Comparison of ENCODE assay signal across 9 cellular contexts in genomic region chr10:70537398-70538194, GRCh38. TPM values are rescaled to one million over a fixed set of nuclear protein-coding genes. Genes with fewer than 3 reads are reported as not detected.
DNase-seq lines count a peak whose midpoint lies in the region; ATAC-seq, FAIRE-seq and TF ChIP-seq lines count a peak whose summit lies in the region.
"Had no signal": no experiment of that assay in that cellular context is flagged by ENCODE, and none has a peak within 500 bp of the region (broad histone marks: within the 10 kb centered on the region; RNA-seq: fewer than 3 reads in every experiment).

No MANE protein-coding gene starts in this region.

- peak overlapping the region; percentile 22 for H3K4me2 ChIP-seq in HepG2 (ENCODE audit: low read depth, low read length)

- no peak overlapping the region for H2AFZ ChIP-seq in HepG2 (ENCODE audit: low read length)

- H3K27me3 ChIP-seq in HepG2 (ENCODE audit: control insufficient read depth in 1 of 2, insufficient read depth in 2 of 2, low read length in 2 of 2) = peaks cover 6 to 34% of the 10 kb centered on the region in 2 experiments; a peak in 3 of 5 replicates

- no peaks in the 10 kb centered on the region for H3K9me3 Mint-ChIP-seq in HFFc6
- H3K9me3 Mint-ChIP-seq in activated T-helper 17 cell treated with anti-CD3 and anti-CD28 coated beads, Interleukin-2, amount 50 U/mL, for 72 hours = no peaks in the 10 kb centered on the region
- H3K9me3 Mint-ChIP-seq: stimulated activated naive CD8-positive, alpha-beta T cell treated with anti-CD3 and anti-CD28 coated beads, Interleukin-15, Interleukin-2, amounts not matched to agents 100 ng/mL and 50 ng/mL, for 24 hours had no signal

- TF ChIP-seq CTCF in HFFc6 (IDR thresholded peaks at IDR 0.05) = peak; percentile 55; the same call in 1 of the 2 replicates
- TF ChIP-seq CTCF in HepG2 (CRISPR knock-in tag; IDR thresholded peaks at IDR 0.05) = peak; percentile 63

- H3K4me3 ChIP-seq in HepG2 (replicated peaks in 1 of 3; ENCODE audit: insufficient read depth in 1 of 3, low read depth in 2 of 3, low read length in 3 of 3) = peak overlapping the region in 1 of 3 experiments; percentile 45; a peak in 1 of 6 replicates

- TF ChIP-seq EP300 in HepG2 (IDR thresholded peaks at IDR 0.05; ENCODE audit: low read depth in 2 of 2, low read length in 2 of 2) (no peak), HepG2 (CRISPR knock-in tag; IDR thresholded peaks at IDR 0.05; ENCODE audit: borderline replicate concordance) (no peak)

- no peaks in the 10 kb centered on the region for H3K9me3 ChIP-seq in HepG2 (ENCODE audit: low read length)

- no TSS peak for BruUV-seq in HepG2 (replicated peaks; lab: Mats Ljungman, UMichigan)

- H4K20me1 ChIP-seq in HepG2 (ENCODE audit: insufficient read depth, low read length) = no peaks in the 10 kb centered on the region

- ATAC-seq in activated T-helper 17 cell treated with anti-CD3 and anti-CD28 coated beads, Interleukin-2, amount 50 U/mL, for 72 hours (replicated peaks) = peak; percentile 35
- ATAC-seq in HepG2 = peak; percentile 74

- in situ Hi-C loops in HepG2 (cut with HindIII; ENCODE audit: extremely low pct_ligation_motif_present, low pct_unique_long_range_greater_than_20kb) = loop anchor here (5.0 kb wide), 1 partner anchor 75 kb away; no protein-coding TSS in a partner anchor

- no peak for FAIRE-seq in HepG2 (lab: Jason Lieb, UNC)

- 14% methylated on average over 9 of the region's 15 CpGs for WGBS in HepG2 (ENCODE audit: low lambda C conversion rate)

- TF ChIP-seq RAD21 in HepG2 (CRISPR knock-in tag; IDR thresholded peaks at IDR 0.05) = no peak

- H3K79me2 ChIP-seq in HepG2 (ENCODE audit: insufficient read depth, low read length) = no peaks in the 10 kb centered on the region

- H3K36me3 Mint-ChIP-seq in HFFc6 (ENCODE audit: low read depth) = no peaks in the 10 kb centered on the region
- no peaks in the 10 kb centered on the region for H3K36me3 Mint-ChIP-seq in activated T-helper 17 cell treated with anti-CD3 and anti-CD28 coated beads, Interleukin-2, amount 50 U/mL, for 72 hours (ENCODE audit: low read depth)

- intact Hi-C loops in HepG2 (cut with micrococcal nuclease; ENCODE audit: unreplicated experiment) = no loop called here

- H3K4me3 Mint-ChIP-seq in HFFc6 = no peak overlapping the region
- H3K4me3 Mint-ChIP-seq in activated T-helper 17 cell treated with anti-CD3 and anti-CD28 coated beads, Interleukin-2, amount 50 U/mL, for 72 hours = no peak overlapping the region
- H3K4me3 Mint-ChIP-seq: stimulated activated naive CD8-positive, alpha-beta T cell treated with anti-CD3 and anti-CD28 coated beads, Interleukin-15, Interleukin-2, amounts not matched to agents 100 ng/mL and 50 ng/mL, for 24 hours had no signal

- H3K27ac ChIP-seq in HepG2 (ENCODE audit: extremely low read length, insufficient read depth, low read length) (no peak overlapping the region), caudate nucleus (ENCODE audit: low read depth, low read length) (no peak overlapping the region)

- TF ChIP-seq POLR2A in HepG2 (IDR thresholded peaks at IDR 0.05; ENCODE audit: insufficient read depth in 1 of 2, low read depth in 2 of 2, low read length in 2 of 2) = no peak

- DNase-seq in COLO668 (lab: John Stamatoyannopoulos, UW; ENCODE audit: unreplicated experiment) (peak; percentile 36), HFFc6 (no peak), HepG2 (ENCODE audit: low spot score) (peak; percentile 31), AG08395 (ENCODE audit: low spot score) (no peak), middle frontal gyrus (ENCODE audit: extremely low spot score, low spot score) (no peak), caudate nucleus (lab: John Stamatoyannopoulos, UW) (no peak), cerebellum (ENCODE audit: low spot score) (no peak)

- H3K36me3 ChIP-seq in HepG2 (replicated peaks in 1 of 2; ENCODE audit: control insufficient read depth in 1 of 2, insufficient read depth in 2 of 2, low read length in 2 of 2) = no peaks in the 10 kb centered on the region

- no peaks in the 10 kb centered on the region for H3K4me1 Mint-ChIP-seq in HFFc6 (ENCODE audit: low read depth)
- no peaks in the 10 kb centered on the region for H3K4me1 Mint-ChIP-seq in activated T-helper 17 cell treated with anti-CD3 and anti-CD28 coated beads, Interleukin-2, amount 50 U/mL, for 72 hours

- no peak overlapping the region for H3K9ac ChIP-seq in HepG2 (ENCODE audit: insufficient read depth, low read depth, low read length)

- CTCF ChIA-PET in HepG2 (lab: Yijun Ruan, JAX; ENCODE audit: low intra/inter-chr PET ratio, low total read pairs) = interaction anchor here (1.1 kb wide), 1 partner anchor 76 kb away, joined by 6 read pairs; no protein-coding TSS in a partner anchor

- H3K4me1 ChIP-seq in HepG2 (ENCODE audit: insufficient read depth, low read length) = peaks cover 15% of the 10 kb centered on the region

- no peak overlapping the region for H3K27ac Mint-ChIP-seq in HFFc6
- no peak overlapping the region for H3K27ac Mint-ChIP-seq in activated T-helper 17 cell treated with anti-CD3 and anti-CD28 coated beads, Interleukin-2, amount 50 U/mL, for 72 hours
- H3K27ac Mint-ChIP-seq: stimulated activated naive CD8-positive, alpha-beta T cell treated with anti-CD3 and anti-CD28 coated beads, Interleukin-15, Interleukin-2, amounts not matched to agents 100 ng/mL and 50 ng/mL, for 24 hours had no signal

- POLR2A ChIA-PET in HepG2 (lab: Yijun Ruan, JAX) = no interaction called here

- H3K27me3 Mint-ChIP-seq in HFFc6 (ENCODE audit: insufficient read depth) = peaks cover 37% of the 10 kb centered on the region
- peaks cover 3% of the 10 kb centered on the region for H3K27me3 Mint-ChIP-seq in activated T-helper 17 cell treated with anti-CD3 and anti-CD28 coated beads, Interleukin-2, amount 50 U/mL, for 72 hours
- H3K27me3 Mint-ChIP-seq: stimulated activated naive CD8-positive, alpha-beta T cell treated with anti-CD3 and anti-CD28 coated beads, Interleukin-15, Interleukin-2, amounts not matched to agents 100 ng/mL and 50 ng/mL, for 24 hours had no signal

TF ChIP-seq in HepG2, 621 proteins besides CTCF, POLR2A, EP300 and RAD21 (continues in another document):
- 0 out of 2 replicates have a peak, but pooled peaks have one; percentile 13 for TF ChIP-seq ZNF687 (CRISPR knock-in tag; IDR thresholded peaks at IDR 0.05)
- TF ChIP-seq ZNF782 (CRISPR knock-in tag; IDR thresholded peaks at IDR 0.05; ENCODE audit: borderline replicate concordance) = no peak
- no peak for TF ChIP-seq RBM22 (optimal IDR thresholded peaks at IDR 0.05; ENCODE audit: low read length)

RNA-seq across cellular contexts. Expression of gene PALD1, which starts 59.0 kb away (rescaled TPM):
- total RNA-seq in HFFc6 (2021; fragmentation: NEBNext Ultra II Directional; extraction: Animal tissue kit (Norgen Biotek cat#: 25700)) = not detected
- total RNA-seq in activated T-helper 17 cell treated with anti-CD3 and anti-CD28 coated beads, Interleukin-2, amount 50 U/mL, for 72 hours = 1 to 10 TPM in 1 of 2 donors, under 1 TPM in 1; 0.17 to 1.4 TPM
- total RNA-seq in HepG2 (2016; rRNA removed; fragmentation: Illumina TruSeq; extraction: Trizol) (0.06 and 0.07 TPM in 2 replicates), cerebellum (11.3 TPM)
- not detected in 2 replicates for total RNA-seq in HepG2 (2016; cell fraction: cytosol; rRNA removed; fragmentation: Illumina TruSeq; extraction: Trizol; ENCODE audit: low read depth)
- total RNA-seq in HepG2 (2016; cell fraction: insoluble cytoplasmic fraction; rRNA removed; fragmentation: Illumina TruSeq; extraction: Trizol) = 0.04 TPM in 1 of 2 replicates, not detected in the other
- total RNA-seq in HepG2 (2016; cell fraction: membrane; rRNA removed; fragmentation: Illumina TruSeq; extraction: Trizol) = 0.03 TPM in 2 replicates
- not detected in 2 replicates for total RNA-seq in HepG2 (2016; cell fraction: nucleus; rRNA removed; fragmentation: Illumina TruSeq; extraction: Trizol)
- polyA plus RNA-seq in HepG2 (2011; rRNA removed) = 0.08 and 0.09 TPM in 2 replicates
- polyA plus RNA-seq in HepG2 (2011; cell fraction: cytosol; rRNA removed) = 0.08 TPM in 2 replicates
- polyA plus RNA-seq in HepG2 (2011; cell fraction: nucleus; rRNA removed) = 0.43 and 0.50 TPM in 2 replicates
- 0.11 TPM in 1 of 2 replicates, not detected in the other for polyA plus RNA-seq in HepG2 (2012)
- polyA plus RNA-seq in HepG2 (2016; cell fraction: cytosol; fragmentation: Illumina TruSeq; extraction: Trizol; ENCODE audit: low read depth) = not detected in 2 replicates
- not detected in 2 replicates for polyA plus RNA-seq in HepG2 (2016; cell fraction: insoluble cytoplasmic fraction; fragmentation: Illumina TruSeq; extraction: Trizol; ENCODE audit: low read depth)
- polyA plus RNA-seq in HepG2 (2016; cell fraction: membrane; fragmentation: Illumina TruSeq; extraction: Trizol; ENCODE audit: low read depth) = not detected in 2 replicates
- not detected in 2 replicates for polyA plus RNA-seq in HepG2 (2016; cell fraction: nucleus; fragmentation: Illumina TruSeq; extraction: Trizol; ENCODE audit: insufficient read depth, low read depth)
- 0.05 and 0.52 TPM in 2 replicates for polyA minus RNA-seq in HepG2 (2011; rRNA and poly(A)+ RNA removed; ENCODE audit: low replicate concordance)
- not detected in 2 replicates for polyA minus RNA-seq in HepG2 (2011; cell fraction: cytosol; rRNA and poly(A)+ RNA removed)
- polyA minus RNA-seq in HepG2 (2011; cell fraction: nucleus; rRNA and poly(A)+ RNA removed) = 0.12 TPM in 1 of 2 replicates, not detected in the other

Comparison
In these comparisons a context has a peak if more than half of its experiments do, and no peak if none do; other contexts are left out.
1. DNase-seq: peak in COLO668 (single experiment) and HepG2 (single experiment); none in HFFc6 (single experiment), AG08395 (single experiment), middle frontal gyrus (single experiment), caudate nucleus (0 of 61) and cerebellum (single experiment).